Comparison of ENCODE assay signal across 21 cellular contexts in the genomic region with DNA sequence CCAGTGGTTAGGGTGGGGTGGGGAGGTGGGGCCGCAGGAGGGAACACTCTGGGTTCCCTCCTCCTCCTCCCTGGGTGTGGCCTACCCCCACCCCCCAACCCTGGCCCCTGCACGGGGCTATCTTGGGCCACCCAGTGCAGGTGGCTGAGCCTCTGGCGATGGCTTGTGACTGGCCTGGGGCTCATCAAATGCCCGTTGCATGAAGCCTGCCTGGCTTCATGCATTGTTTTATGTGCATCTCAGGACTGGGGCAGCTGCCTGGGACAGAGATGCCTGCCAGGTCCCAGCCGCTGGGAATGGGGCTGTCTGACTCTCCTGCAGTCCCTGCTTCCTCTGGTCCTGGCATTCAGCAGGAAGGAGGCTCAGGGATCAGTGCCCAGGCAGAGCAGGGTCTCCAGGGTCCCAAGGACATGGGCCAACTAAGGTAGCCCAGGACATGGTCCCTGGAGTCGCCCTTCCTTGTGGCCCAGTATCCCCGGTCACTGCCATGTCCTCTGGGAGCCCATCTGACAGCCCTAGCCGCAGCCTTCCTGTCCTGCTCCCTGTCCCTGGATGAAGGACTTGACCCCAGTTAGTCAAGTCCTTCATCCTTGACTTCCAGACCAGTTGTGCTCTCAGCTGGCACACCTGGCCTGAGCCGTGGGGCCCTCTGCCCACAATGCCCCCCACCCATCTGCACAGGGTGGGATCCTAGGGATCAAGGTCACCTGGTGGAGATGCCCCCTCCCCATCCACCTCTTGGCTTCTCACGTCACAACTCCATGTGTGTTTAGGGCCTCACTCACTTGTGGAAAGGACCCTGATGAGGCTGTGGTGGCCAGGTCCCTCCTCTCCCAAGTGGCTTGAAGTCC.
DNase-seq lines count a peak whose midpoint lies in the region; ATAC-seq and TF ChIP-seq lines count a peak whose summit lies in the region.
"Had no signal": no experiment of that assay in that cellular context is flagged by ENCODE, and none has a peak within 500 bp of the region (broad histone marks: within the 10 kb centered on the region; RNA-seq: fewer than 3 reads in every experiment).

No MANE protein-coding gene starts in this region.

- peak overlapping the region; percentile 47 for H3K23ac ChIP-seq in neuronal stem cell (ENCODE audit: low read depth, low read length, poor library complexity)

- peaks cover 10% of the 10 kb centered on the region for H3K9me3 Mint-ChIP-seq in Caco-2 (ENCODE audit: unreplicated experiment)
- no peaks in the 10 kb centered on the region for H3K9me3 Mint-ChIP-seq in activated T-helper 1 cell treated with anti-CD3 and anti-CD28 coated beads, Interleukin-12 subunit alpha, Interleukin-12 subunit beta, Interleukin-2, Interleukin-4 antibody, amounts not matched to agents 30 ng/mL and 10 ng/mL and 1 ng/mL, durations not matched to agents 14 hours and 24 hours and 36 hours
- H3K9me3 Mint-ChIP-seq: GM23338 had no signal

- H3K9ac ChIP-seq in neuronal stem cell (ENCODE audit: low read depth, low read length, poor library complexity) = no peak overlapping the region

- peak overlapping the region; percentile 68 for H3K4ac ChIP-seq in neuronal stem cell (ENCODE audit: low read length)

- H3K9me3 ChIP-seq in Caco-2 (no peaks in the 10 kb centered on the region), neuronal stem cell (replicated peaks in 1 of 2; ENCODE audit: control insufficient read depth in 2 of 2, insufficient read depth in 1 of 2, low read depth in 1 of 2, low read length in 2 of 2) (no peaks in the 10 kb centered on the region)

- no peak overlapping the region for H3K4me3 Mint-ChIP-seq in Caco-2 (ENCODE audit: unreplicated experiment)
- H3K4me3 Mint-ChIP-seq in activated T-helper 1 cell treated with anti-CD3 and anti-CD28 coated beads, Interleukin-12 subunit alpha, Interleukin-12 subunit beta, Interleukin-2, Interleukin-4 antibody, amounts not matched to agents 30 ng/mL and 10 ng/mL and 1 ng/mL, durations not matched to agents 14 hours and 24 hours and 36 hours = no peak overlapping the region
- H3K4me3 Mint-ChIP-seq: CD4-positive, CD25-positive, alpha-beta regulatory T cell; GM23338 had no signal

- no peak overlapping the region for H3K14ac ChIP-seq in neuronal stem cell (ENCODE audit: low read length)

- POLR2A ChIA-PET in Caco-2 (lab: Charles Lee) = no interaction called here

- peak; percentile 39 for DNase-seq in activated effector memory CD4-positive, alpha-beta T cell treated with anti-CD3 and anti-CD28 coated beads, Interleukin-2, amount 50 U/mL, for 16 hours
- no peak for DNase-seq in activated effector memory CD4-positive, alpha-beta T cell treated with Interleukin-2 at 50 U/mL for 16 hours
- DNase-seq in Caco-2 (peak in 1 of 2 experiments; percentile 42), neuronal stem cell (ENCODE audit: low spot score) (no peak), dermis blood vessel endothelial cell (no peak)
- DNase-seq in activated T-helper 1 cell treated with anti-CD3 and anti-CD28 coated beads, Interleukin-12 subunit alpha, Interleukin-12 subunit beta, Interleukin-2, Interleukin-4 antibody, amounts not matched to agents 30 ng/mL and 10 ng/mL and 1 ng/mL, durations not matched to agents 14 hours and 24 hours and 36 hours (ENCODE audit: low spot score) = no peak
- DNase-seq: CD4-positive, CD25-positive, alpha-beta regulatory T cell; COR-L47; DMS153; GF-D8; HCEC 1CT; KBM-7; NCI-H1105 treated with DMSO at 0.1 percent for 48 hours; NCI-H1694 treated with DMSO at 0.1 percent for 48 hours; NCI-H748 treated with DMSO at 0.1 percent for 48 hours; NK-92 treated with Interleukin-12 subunit alpha and Interleukin-12 subunit beta, amount 100 ng/mL, for 24 hours; SHP77 treated with DMSO at 0.1 percent for 48 hours had no signal

- WGBS in neuronal stem cell (ENCODE audit: extremely low coverage in 2 of 2, insufficient read length in 2 of 2, insufficient replicate concordance in 1 of 2), 2 donors = no CpG with 5 or more reads among the region's 10 CpGs

- H4K91ac ChIP-seq in neuronal stem cell (ENCODE audit: low read depth, low read length, poor library complexity) = no peak overlapping the region

- H2BK15ac ChIP-seq in neuronal stem cell (ENCODE audit: low read length) = peak overlapping the region; percentile 62

- peak overlapping the region; percentile 86 for H2AK5ac ChIP-seq in neuronal stem cell (ENCODE audit: low read depth, low read length)

- H3K4me1 Mint-ChIP-seq in Caco-2 (ENCODE audit: low read depth, unreplicated experiment) = peaks cover 41% of the 10 kb centered on the region
- no peaks in the 10 kb centered on the region for H3K4me1 Mint-ChIP-seq in activated T-helper 1 cell treated with anti-CD3 and anti-CD28 coated beads, Interleukin-12 subunit alpha, Interleukin-12 subunit beta, Interleukin-2, Interleukin-4 antibody, amounts not matched to agents 30 ng/mL and 10 ng/mL and 1 ng/mL, durations not matched to agents 14 hours and 24 hours and 36 hours (ENCODE audit: low read depth)
- H3K4me1 Mint-ChIP-seq: CD4-positive, CD25-positive, alpha-beta regulatory T cell had no signal

- no peak overlapping the region for H3K4me2 ChIP-seq in neuronal stem cell (ENCODE audit: insufficient read depth, low read length, poor library complexity, severe bottlenecking)
- H3K4me2 ChIP-seq: GM23338 had no signal

- H3K27ac ChIP-seq in neuronal stem cell (replicated peaks; ENCODE audit: low read length) = no peak overlapping the region
- H3K27ac ChIP-seq: 22Rv1 had no signal

- no peaks in the 10 kb centered on the region for H3K79me1 ChIP-seq in neuronal stem cell (ENCODE audit: low read depth, low read length)

- no peaks in the 10 kb centered on the region for H3K36me3 ChIP-seq in Caco-2 (ENCODE audit: control insufficient read depth, insufficient read depth, low read length)
- H3K36me3 ChIP-seq in neuronal stem cell (replicated peaks in 1 of 2; ENCODE audit: control insufficient read depth in 2 of 2, insufficient read depth in 2 of 2, low read length in 2 of 2) = no peaks in the 10 kb centered on the region

- intact Hi-C loops in Caco-2 (cut with micrococcal nuclease; ENCODE audit: unreplicated experiment) = no loop called here
- intact Hi-C loops in activated T-helper 1 cell treated with anti-CD3 and anti-CD28 coated beads, Interleukin-12 subunit alpha, Interleukin-12 subunit beta, Interleukin-2, Interleukin-4 antibody, amounts not matched to agents 30 ng/mL and 10 ng/mL and 1 ng/mL, durations not matched to agents 14 hours and 24 hours and 36 hours (cut with micrococcal nuclease) = no loop called here

- peak; percentile 23 for ATAC-seq in esophagus mucosa
- ATAC-seq in HG02840 (IDR thresholded peaks at IDR 0.05; ENCODE audit: low FRiP score, unreplicated experiment) = no peak

- BruUV-seq in Caco-2 (replicated peaks; lab: Mats Ljungman, UMichigan) = no TSS peak

- no peaks in the 10 kb centered on the region for H3K27me3 Mint-ChIP-seq in Caco-2 (ENCODE audit: insufficient read depth, unreplicated experiment)
- H3K27me3 Mint-ChIP-seq in activated T-helper 1 cell treated with anti-CD3 and anti-CD28 coated beads, Interleukin-12 subunit alpha, Interleukin-12 subunit beta, Interleukin-2, Interleukin-4 antibody, amounts not matched to agents 30 ng/mL and 10 ng/mL and 1 ng/mL, durations not matched to agents 14 hours and 24 hours and 36 hours (ENCODE audit: insufficient read depth) = peaks cover 19% of the 10 kb centered on the region

- no peak for TF ChIP-seq CTCF in Caco-2 (IDR thresholded peaks at IDR 0.05; ENCODE audit: insufficient read depth in 1 of 2, low read depth in 1 of 2, low read length in 1 of 2, severe bottlenecking in 1 of 2, unreplicated experiment in 1 of 2)

- H3K4me1 ChIP-seq in Caco-2 = peaks cover 38% of the 10 kb centered on the region
- H3K4me1 ChIP-seq in neuronal stem cell (ENCODE audit: control insufficient read depth in 2 of 2, insufficient read depth in 1 of 2, low read depth in 1 of 2, low read length in 2 of 2) = peaks cover 0 to 5% of the 10 kb centered on the region in 2 donors

- peak overlapping the region; percentile 29 for H2BK5ac ChIP-seq in neuronal stem cell (ENCODE audit: low read length)

- CTCF ChIA-PET in Caco-2 (lab: Charles Lee) = no interaction called here

- H2BK12ac ChIP-seq in neuronal stem cell (ENCODE audit: low read length) = no peak overlapping the region

- no peak overlapping the region for H4K8ac ChIP-seq in neuronal stem cell (ENCODE audit: low read depth, low read length)

- H2BK120ac ChIP-seq in neuronal stem cell (ENCODE audit: low read depth, low read length) = no peak overlapping the region

- H2AFZ ChIP-seq in neuronal stem cell (ENCODE audit: low read length) = no peak overlapping the region

- peak overlapping the region; percentile 52 for H3K18ac ChIP-seq in neuronal stem cell (ENCODE audit: low read length)

- no peak overlapping the region for H3K4me3 ChIP-seq in Caco-2 (ENCODE audit: low read depth, low read length)
- no peak overlapping the region for H3K4me3 ChIP-seq in neuronal stem cell (ENCODE audit: low read length in 2 of 2)
- H3K4me3 ChIP-seq: GM23338 had no signal

- H3K27me3 ChIP-seq in Caco-2 (replicated peaks; ENCODE audit: control insufficient read depth, insufficient read depth, low read length) (no peaks in the 10 kb centered on the region), neuronal stem cell (ENCODE audit: control insufficient read depth in 3 of 3, insufficient read depth in 3 of 3, low read depth in 1 of 3, low read length in 3 of 3) (peaks cover 0 to 25% (median 0%) of the 10 kb centered on the region in 3 experiments)

- H3K27ac Mint-ChIP-seq in Caco-2 (ENCODE audit: unreplicated experiment) = peak overlapping the region; percentile 36
- H3K27ac Mint-ChIP-seq in activated T-helper 1 cell treated with anti-CD3 and anti-CD28 coated beads, Interleukin-12 subunit alpha, Interleukin-12 subunit beta, Interleukin-2, Interleukin-4 antibody, amounts not matched to agents 30 ng/mL and 10 ng/mL and 1 ng/mL, durations not matched to agents 14 hours and 24 hours and 36 hours = no peak overlapping the region
- H3K27ac Mint-ChIP-seq: CD4-positive, CD25-positive, alpha-beta regulatory T cell; GM23338 had no signal

- H3K36me3 Mint-ChIP-seq in Caco-2 (ENCODE audit: insufficient read depth, unreplicated experiment) = no peaks in the 10 kb centered on the region
- no peaks in the 10 kb centered on the region for H3K36me3 Mint-ChIP-seq in activated T-helper 1 cell treated with anti-CD3 and anti-CD28 coated beads, Interleukin-12 subunit alpha, Interleukin-12 subunit beta, Interleukin-2, Interleukin-4 antibody, amounts not matched to agents 30 ng/mL and 10 ng/mL and 1 ng/mL, durations not matched to agents 14 hours and 24 hours and 36 hours (ENCODE audit: low read depth)
- H3K36me3 Mint-ChIP-seq: CD4-positive, CD25-positive, alpha-beta regulatory T cell had no signal
